ENCODE assay signal across 1 cellular context in the genomic region with DNA sequence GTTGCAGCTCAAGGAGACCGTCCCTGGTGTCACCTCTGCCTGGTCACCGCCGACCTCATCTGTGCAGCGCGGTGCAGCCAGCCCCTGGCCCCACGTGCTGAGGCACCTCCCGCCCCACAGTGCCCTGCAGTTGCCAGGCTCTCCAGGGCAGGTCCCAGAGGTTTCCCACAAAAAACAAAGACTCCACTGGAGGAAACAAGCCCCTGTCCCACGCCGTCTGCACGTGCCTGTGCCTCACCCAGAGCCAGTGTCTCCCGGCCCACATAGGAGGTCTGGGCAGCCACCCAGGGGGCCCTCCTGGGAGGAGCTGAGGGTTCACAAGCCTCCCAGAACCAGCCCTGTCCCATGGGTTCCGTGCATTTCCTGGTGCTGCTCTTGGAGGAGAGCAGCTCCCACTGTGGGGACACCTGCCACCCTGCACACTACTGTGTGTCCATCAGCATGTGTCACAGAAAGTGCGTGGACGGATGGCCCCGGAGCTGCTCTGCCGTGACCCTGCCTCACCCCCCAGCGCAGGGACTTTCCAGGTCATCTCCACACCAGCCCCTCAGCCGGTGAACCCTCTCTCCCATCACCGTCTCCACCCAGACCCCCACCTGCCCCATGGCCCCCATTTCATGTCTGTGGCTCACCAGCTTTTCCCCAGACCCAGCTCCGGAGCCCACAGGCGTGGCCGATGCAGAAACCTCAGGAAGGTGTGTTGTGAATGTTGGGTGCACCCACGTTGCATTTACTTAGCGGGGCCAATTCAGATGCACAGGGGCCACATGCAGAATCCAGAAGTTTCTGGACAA.
TF ChIP-seq lines count a peak whose summit lies in the region.

No MANE protein-coding gene starts in this region.

TF ChIP-seq in GM12878, 131 proteins besides CTCF, POLR2A, EP300 and RAD21:
- TF ChIP-seq BHLHE40 (IDR thresholded peaks at IDR 0.05; ENCODE audit: borderline replicate concordance in 1 of 2, low read depth in 2 of 2, low read length in 1 of 2) (peak in 1 of 2 experiments; percentile 34; a peak in 1 of 4 replicates), RB1 (IDR thresholded peaks at IDR 0.05; ENCODE audit: borderline replicate concordance) (no peak)
